Comparison of ENCODE assay signal across 35 cellular contexts in the genomic region with DNA sequence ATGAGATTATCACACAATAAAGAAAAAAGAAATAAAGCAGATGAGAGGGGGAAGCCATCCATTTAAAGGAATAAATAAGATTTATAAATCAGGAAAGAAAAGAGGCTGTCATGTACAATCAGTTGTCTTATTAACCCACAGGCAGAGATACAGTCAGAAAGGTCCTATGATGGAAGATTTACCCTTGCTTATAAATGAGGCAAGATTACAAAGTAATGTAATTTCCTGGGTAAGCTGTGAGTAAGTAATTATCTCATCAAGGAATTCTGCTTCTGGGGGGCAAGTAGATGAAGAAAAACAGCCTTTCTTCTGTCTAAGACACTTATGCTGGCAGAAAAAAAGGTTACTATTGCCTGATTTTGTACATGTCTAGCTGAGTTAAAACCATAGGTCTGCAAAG.
"Had no signal": no experiment of that assay in that cellular context is flagged by ENCODE, and none has a peak within 500 bp of the region (broad histone marks: within the 10 kb centered on the region; RNA-seq: fewer than 3 reads in every experiment).

No MANE protein-coding gene starts in this region.

- H3K9ac ChIP-seq: KMS-11 had no signal

- H3K36me3 ChIP-seq: MG63 had no signal

- H3K4me3 ChIP-seq: MG63 had no signal

- DNase-seq: Kasumi-1, KG1, MG63, MM.1S, MV-4-11, NCI-H1048, NCI-H1092, NCI-H1092 treated with DMSO at 0.1 percent for 48 hours, NCI-H1105, NCI-H1105 treated with DMSO at 0.1 percent for 48 hours, NCI-H1417, NCI-H1417 treated with DMSO at 0.1 percent for 48 hours, NCI-H1436, NCI-H1436 treated with DMSO at 0.1 percent for 48 hours, NCI-H146, NCI-H1694, NCI-H1694 treated with DMSO at 0.1 percent for 48 hours, NCI-H187, NCI-H187 treated with DMSO at 0.1 percent for 48 hours, NCI-H1930, NCI-H2029, NCI-H2029 treated with DMSO at 0.1 percent for 48 hours, NCI-H2081, NCI-H2081 treated with DMSO at 0.1 percent for 48 hours, NCI-H2107, NCI-H2171, NCI-H2171 treated with DMSO at 0.1 percent for 48 hours, NCI-H2227 treated with DMSO at 0.1 percent for 48 hours, NCI-H226, NCI-H345, NCI-H446, NCI-H446 treated with DMSO at 0.1 percent for 48 hours, NCI-H510A, NCI-H510A treated with DMSO at 0.1 percent for 48 hours had no signal

- H3K4me2 ChIP-seq: KMS-11 had no signal

- H3K27ac ChIP-seq: KMS-11 had no signal

- H3K9me3 ChIP-seq: MG63 had no signal
